Comparison of ENCODE assay signal across 11 cellular contexts in the genomic region with DNA sequence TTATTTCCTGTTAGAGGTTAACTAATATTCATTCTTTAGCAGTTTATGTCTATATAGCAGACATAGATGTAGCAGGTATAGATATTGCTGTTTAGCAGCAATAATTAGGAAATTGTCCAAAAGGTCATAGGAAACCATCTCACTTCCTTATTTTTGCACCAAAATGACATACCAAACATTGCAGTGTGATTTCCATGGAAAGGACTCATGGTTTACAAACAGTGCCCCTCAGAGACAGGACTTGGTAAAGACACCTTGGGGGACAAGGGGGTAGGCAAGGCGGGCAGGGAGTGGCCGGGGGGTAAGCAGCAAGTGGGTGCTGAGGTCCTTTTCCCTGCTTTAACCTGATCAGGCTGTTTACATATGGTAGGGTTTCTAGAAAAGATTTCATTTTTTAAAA. TPM values are rescaled to one million over a fixed set of nuclear protein-coding genes. Genes with fewer than 3 reads are reported as not detected.
A peak's percentile ranks its signal among the peaks of the same experiment; 100 is the strongest.
DNase-seq lines count a peak whose midpoint lies in the region; ATAC-seq, FAIRE-seq and TF ChIP-seq lines count a peak whose summit lies in the region.
"Had no signal": no experiment of that assay in that cellular context is flagged by ENCODE, and none has a peak within 500 bp of the region (broad histone marks: within the 10 kb centered on the region; RNA-seq: fewer than 3 reads in every experiment).

No MANE protein-coding gene starts in this region.

- no peaks in the 10 kb centered on the region for H3K27me3 ChIP-seq in PC-3 (ENCODE audit: low read length)
- H3K27me3 ChIP-seq in upper lobe of left lung, result no peaks in the 10 kb centered on the region

- H3K4me1 ChIP-seq in A549 (peaks cover 53% of the 10 kb centered on the region), PC-3 (ENCODE audit: insufficient read depth, low read length) (peaks cover 47% of the 10 kb centered on the region), upper lobe of left lung (peaks cover 26 to 38% (median 33%) of the 10 kb centered on the region in 4 donors)

- H4K20me1 ChIP-seq in PC-3 (ENCODE audit: low read length), result no peaks in the 10 kb centered on the region

- POLR2A ChIA-PET in A549 (lab: Yijun Ruan, JAX) (interaction anchor here (2.0 kb wide), 1 partner anchor 122 kb away, joined by 4 read pairs; the partner anchor contains the start of genes NSL1 and TATDN3), PC-3 (lab: Charles Lee; ENCODE audit: unreplicated experiment) (no interaction called here)

- CTCF ChIA-PET in A549 (lab: Yijun Ruan, JAX), result interaction anchor here (0.9 to 5.3 kb wide), 6 partner anchors 8 to 326 kb away, joined by 3 to 115 read pairs (median 50); no protein-coding TSS in a partner anchor
- CTCF ChIA-PET in PC-3 (lab: Charles Lee), result no interaction called here

- H3K9ac ChIP-seq in PC-3 (ENCODE audit: low read length), result no peak overlapping the region

- TF ChIP-seq EP300 in A549 (IDR thresholded peaks at IDR 0.05), result no peak
- TF ChIP-seq EP300 in upper lobe of left lung (IDR thresholded peaks at IDR 0.05), result peak in 1 of 4 donors; percentile 25

- no peaks in the 10 kb centered on the region for H3K79me2 ChIP-seq in PC-3 (ENCODE audit: low read length)

- no peak for FAIRE-seq in A549 (lab: Jason Lieb, UNC)

- WGBS in A549 (ENCODE audit: missing lambda C conversion rate), result 93% methylated on average over 2 of the region's 2 CpGs
- 75 to 80% methylated on average over 2 of the region's 2 CpGs for WGBS in upper lobe of left lung, 2 donors

- no peaks in the 10 kb centered on the region for H3K9me2 ChIP-seq in PC-3 (replicated peaks; ENCODE audit: low read length)

- intact Hi-C loops in PC-3 (cut with micrococcal nuclease), result loop anchor here (5.0 kb wide), 1 partner anchor 188 kb away; the partner anchor contains the start of gene FLVCR1

- ATAC-seq in A549 (no peak), PC-3 (no peak), HG03280 (IDR thresholded peaks at IDR 0.05; ENCODE audit: unreplicated experiment) (no peak), HG03342 (IDR thresholded peaks at IDR 0.05; ENCODE audit: unreplicated experiment) (no peak), upper lobe of left lung (ENCODE audit: low FRiP score in 2 of 2) (no peak)
- ATAC-seq: stimulated activated effector memory CD8-positive, alpha-beta T cell treated with anti-CD3 and anti-CD28 coated beads, Interleukin-12 subunit alpha, Interleukin-12 subunit beta, amount 100 ng/mL, for 72 hours; T-helper 17 cell had no signal

- no peaks in the 10 kb centered on the region for H3K9me3 ChIP-seq in A549
- H3K9me3 ChIP-seq in PC-3 (ENCODE audit: low read length), result no peaks in the 10 kb centered on the region
- no peaks in the 10 kb centered on the region for H3K9me3 ChIP-seq in upper lobe of left lung

- no peak overlapping the region for H3K4me3 ChIP-seq in A549
- H3K4me3 ChIP-seq in PC-3 (ENCODE audit: low read length), result no peak overlapping the region
- no peak overlapping the region for H3K4me3 ChIP-seq in fibroblast of villous mesenchyme (ENCODE audit: low read depth, low read length)
- no peak overlapping the region for H3K4me3 ChIP-seq in upper lobe of left lung

- TF ChIP-seq CTCF in A549 (IDR thresholded peaks at IDR 0.05), result 0 out of 3 replicates have a peak, but pooled peaks have one; percentile 8
- TF ChIP-seq CTCF in GM12873 (IDR thresholded peaks at IDR 0.05; ENCODE audit: insufficient read depth, low read depth, low read length, missing control alignments), result peak; percentile 47
- TF ChIP-seq CTCF in PC-3 (conservative IDR thresholded peaks at IDR 0.05; ENCODE audit: low read depth, low read length), result peak; percentile 55
- TF ChIP-seq CTCF in fibroblast of villous mesenchyme (IDR thresholded peaks at IDR 0.05; ENCODE audit: insufficient read depth, low read depth, low read length), result peak; percentile 34
- TF ChIP-seq CTCF in upper lobe of left lung (IDR thresholded peaks at IDR 0.05), result peak in 2 of 6 experiments; percentile 13 to 24

- peak; percentile 53 for DNase-seq in A549 (ENCODE audit: low read depth in 1 of 2, low spot score in 1 of 2)
- DNase-seq in PC-3, result peak; percentile 53
- DNase-seq in fibroblast of villous mesenchyme (ENCODE audit: low read depth), result peak; percentile 31
- no peak for DNase-seq in midbrain (lab: John Stamatoyannopoulos, UW)
- DNase-seq in upper lobe of left lung, result no peak
- DNase-seq: naive B cell, T-helper 17 cell had no signal

- no peak overlapping the region for H2AFZ ChIP-seq in PC-3 (ENCODE audit: low read length)

- H3K27ac ChIP-seq in A549 (peak overlapping the region; percentile 40 to 74; a peak in 4 of 6 replicates), PC-3 (ENCODE audit: low read length) (no peak overlapping the region), upper lobe of left lung (no peak overlapping the region)

- H3F3A ChIP-seq in PC-3 (ENCODE audit: low read length, unreplicated experiment), result no peaks in the 10 kb centered on the region

- BruUV-seq in PC-3 (replicated peaks; lab: Mats Ljungman, UMichigan), result no TSS peak

- H3K4me2 ChIP-seq in A549 (peak overlapping the region; percentile 91; the same call in 2 of the 3 replicates), PC-3 (ENCODE audit: low read length) (no peak overlapping the region)

- H3K36me3 ChIP-seq in PC-3 (ENCODE audit: low read depth, low read length), result no peaks in the 10 kb centered on the region
- no peaks in the 10 kb centered on the region for H3K36me3 ChIP-seq in upper lobe of left lung

- TF ChIP-seq POLR2A in A549 (IDR thresholded peaks at IDR 0.05; ENCODE audit: low read length), result no peak
- no peak for TF ChIP-seq POLR2A in upper lobe of left lung (IDR thresholded peaks at IDR 0.05)

- peak in 1 of 2 experiments; percentile 8; a peak in 1 of 5 replicates for TF ChIP-seq RAD21 in A549 (conservative IDR thresholded peaks at IDR 0.05 in 1 of 2, IDR thresholded peaks at IDR 0.05 in 1 of 2)

TF ChIP-seq in A549, 52 proteins besides CTCF, POLR2A, EP300 and RAD21:
- TF ChIP-seq CEBPB (IDR thresholded peaks at IDR 0.05), result no peak
- TF ChIP-seq, protein P1, sequence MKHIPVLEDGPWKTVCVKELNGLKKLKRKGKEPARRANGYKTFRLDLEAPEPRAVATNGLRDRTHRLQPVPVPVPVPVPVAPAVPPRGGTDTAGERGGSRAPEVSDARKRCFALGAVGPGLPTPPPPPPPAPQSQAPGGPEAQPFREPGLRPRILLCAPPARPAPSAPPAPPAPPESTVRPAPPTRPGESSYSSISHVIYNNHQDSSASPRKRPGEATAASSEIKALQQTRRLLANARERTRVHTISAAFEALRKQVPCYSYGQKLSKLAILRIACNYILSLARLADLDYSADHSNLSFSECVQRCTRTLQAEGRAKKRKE (CRISPR knock-in tag; IDR thresholded peaks at IDR 0.05; ENCODE audit: low read depth), result no peak
- no peak for TF ChIP-seq TFCP2L1 (CRISPR knock-in tag; IDR thresholded peaks at IDR 0.05)
- TF ChIP-seq HMGXB4 (CRISPR knock-in tag; IDR thresholded peaks at IDR 0.05; ENCODE audit: borderline replicate concordance), result no peak
- no peak for TF ChIP-seq JUN (IDR thresholded peaks at IDR 0.05)
- no peak for TF ChIP-seq KDM1A (IDR thresholded peaks at IDR 0.05; ENCODE audit: low read depth)
- TF ChIP-seq GATA3 (IDR thresholded peaks at IDR 0.05; ENCODE audit: borderline replicate concordance), result no peak
- TF ChIP-seq, protein P2, sequence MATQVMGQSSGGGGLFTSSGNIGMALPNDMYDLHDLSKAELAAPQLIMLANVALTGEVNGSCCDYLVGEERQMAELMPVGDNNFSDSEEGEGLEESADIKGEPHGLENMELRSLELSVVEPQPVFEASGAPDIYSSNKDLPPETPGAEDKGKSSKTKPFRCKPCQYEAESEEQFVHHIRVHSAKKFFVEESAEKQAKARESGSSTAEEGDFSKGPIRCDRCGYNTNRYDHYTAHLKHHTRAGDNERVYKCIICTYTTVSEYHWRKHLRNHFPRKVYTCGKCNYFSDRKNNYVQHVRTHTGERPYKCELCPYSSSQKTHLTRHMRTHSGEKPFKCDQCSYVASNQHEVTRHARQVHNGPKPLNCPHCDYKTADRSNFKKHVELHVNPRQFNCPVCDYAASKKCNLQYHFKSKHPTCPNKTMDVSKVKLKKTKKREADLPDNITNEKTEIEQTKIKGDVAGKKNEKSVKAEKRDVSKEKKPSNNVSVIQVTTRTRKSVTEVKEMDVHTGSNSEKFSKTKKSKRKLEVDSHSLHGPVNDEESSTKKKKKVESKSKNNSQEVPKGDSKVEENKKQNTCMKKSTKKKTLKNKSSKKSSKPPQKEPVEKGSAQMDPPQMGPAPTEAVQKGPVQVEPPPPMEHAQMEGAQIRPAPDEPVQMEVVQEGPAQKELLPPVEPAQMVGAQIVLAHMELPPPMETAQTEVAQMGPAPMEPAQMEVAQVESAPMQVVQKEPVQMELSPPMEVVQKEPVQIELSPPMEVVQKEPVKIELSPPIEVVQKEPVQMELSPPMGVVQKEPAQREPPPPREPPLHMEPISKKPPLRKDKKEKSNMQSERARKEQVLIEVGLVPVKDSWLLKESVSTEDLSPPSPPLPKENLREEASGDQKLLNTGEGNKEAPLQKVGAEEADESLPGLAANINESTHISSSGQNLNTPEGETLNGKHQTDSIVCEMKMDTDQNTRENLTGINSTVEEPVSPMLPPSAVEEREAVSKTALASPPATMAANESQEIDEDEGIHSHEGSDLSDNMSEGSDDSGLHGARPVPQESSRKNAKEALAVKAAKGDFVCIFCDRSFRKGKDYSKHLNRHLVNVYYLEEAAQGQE (IDR thresholded peaks at IDR 0.05), result no peak

RNA-seq across cellular contexts. Expression of gene BATF3, which starts 30.5 kb away (rescaled TPM):
- polyA plus RNA-seq in A549 (2011; rRNA removed) (6.4 and 7.9 TPM in 2 replicates), A549 (2017; fragmentation: RNase III; extraction: RNeasy Plus Mini Kit Qiagen cat#74134 plus additional on column Dnase treatment) (6.6 to 8.9 TPM (median 7.0 TPM) in 3 replicates)
- polyA plus RNA-seq in A549 (2012; cell fraction: cytosol; rRNA removed), result 16.2 and 19.1 TPM in 2 replicates
- 21.5 and 21.8 TPM in 2 replicates for polyA plus RNA-seq in A549 (2012; cell fraction: nucleus; rRNA removed)
- polyA minus RNA-seq in A549 (2011; rRNA and poly(A)+ RNA removed), result 2.6 and 3.7 TPM in 2 replicates
- total RNA-seq in PC-3 (2014; rRNA removed) (4.3 and 5.5 TPM in 2 replicates), fibroblast of villous mesenchyme (3.0 and 3.9 TPM in 2 replicates), upper lobe of left lung (10 to 100 TPM in 2 of 6 donors, 1 to 10 TPM in 4; 2.6 to 14.1 (median 9.4) TPM)

Comparison
In these comparisons a context has a peak if more than half of its experiments do, and no peak if none do; other contexts are left out.
1. DNase-seq: peak in A549 (2 of 2), PC-3 (single experiment) and fibroblast of villous mesenchyme (single experiment); none in midbrain (single experiment) and upper lobe of left lung (0 of 2).
2. H3K27ac ChIP-seq: peak in A549 (2 of 2); none in PC-3 (single experiment) and upper lobe of left lung (0 of 4).